13 cellular contexts compared by ENCODE assay signal in the genomic region with DNA sequence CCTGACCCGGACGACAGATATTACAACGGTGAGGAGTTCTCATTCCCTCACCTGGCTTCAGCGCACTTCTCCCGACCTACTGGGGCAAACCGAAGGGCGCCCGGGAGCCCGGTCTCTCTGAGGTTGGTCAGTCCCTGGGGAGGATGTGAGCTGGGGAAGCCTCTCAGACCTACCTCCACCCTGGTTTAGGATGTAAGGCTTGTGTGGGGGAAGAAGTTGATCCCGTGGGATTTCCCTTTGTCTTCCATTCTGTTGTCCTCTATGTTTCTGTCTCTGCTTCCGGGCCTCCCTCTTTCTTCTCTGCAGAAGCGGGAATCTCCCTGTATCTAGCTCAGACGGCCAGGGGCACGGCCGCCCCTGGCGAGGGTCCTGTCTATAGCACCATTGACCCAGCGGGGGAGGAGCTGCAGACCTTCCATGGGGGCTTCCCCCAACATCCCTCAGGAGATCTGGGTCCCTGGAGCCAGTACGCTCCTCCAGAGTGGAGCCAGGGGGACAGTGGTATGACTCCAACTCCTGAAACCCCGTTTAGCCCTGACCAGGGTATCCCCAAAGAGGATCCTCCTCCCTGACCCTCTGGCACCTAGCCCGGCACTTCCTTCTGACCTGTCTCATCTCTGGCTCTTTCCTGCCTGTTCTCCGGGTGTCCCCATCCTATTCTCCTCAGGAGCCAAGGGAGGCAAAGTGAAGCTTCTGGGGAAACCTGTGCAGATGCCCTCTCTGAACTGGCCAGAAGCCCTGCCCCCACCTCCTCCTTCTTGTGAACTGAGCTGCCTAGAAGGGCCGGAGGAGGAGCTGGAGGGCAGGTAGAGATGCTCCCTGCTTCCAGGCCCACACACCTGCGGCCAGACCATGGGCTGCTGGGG. TPM values are rescaled to one million over a fixed set of nuclear protein-coding genes. Genes with fewer than 3 reads are reported as not detected.
DNase-seq lines count a peak whose midpoint lies in the region; ATAC-seq, FAIRE-seq and TF ChIP-seq lines count a peak whose summit lies in the region.
"Had no signal": no experiment of that assay in that cellular context is flagged by ENCODE, and none has a peak within 500 bp of the region (broad histone marks: within the 10 kb centered on the region; RNA-seq: fewer than 3 reads in every experiment).

No MANE protein-coding gene starts in this region.

- H3K4me3 ChIP-seq in fibroblast of mammary gland (ENCODE audit: control insufficient read depth, low read depth, low read length) (peak overlapping the region; percentile 65), gastrocnemius medialis (peak overlapping the region in 3 of 4 donors; percentile 60 to 93 (median 63))

- H3K36me3 Mint-ChIP-seq in activated B cell treated with CpG ODN at 0.5 μM for 24 hours (ENCODE audit: low read depth) = peaks cover 2% of the 10 kb centered on the region

- TF ChIP-seq CTCF in activated B cell treated with CpG ODN at 0.5 μM for 24 hours (IDR thresholded peaks at IDR 0.05) (no peak), fibroblast of mammary gland (conservative IDR thresholded peaks at IDR 0.05; ENCODE audit: control insufficient read depth, insufficient read depth, low read depth, low read length) (no peak), gastrocnemius medialis (IDR thresholded peaks at IDR 0.05 in 4 of 5, conservative IDR thresholded peaks at IDR 0.05 in 1 of 5) (no peak)

- H3K36me3 ChIP-seq in gastrocnemius medialis = no peaks in the 10 kb centered on the region

- H3K4me1 Mint-ChIP-seq in activated B cell treated with CpG ODN at 0.5 μM for 24 hours = peaks cover 18% of the 10 kb centered on the region

- intact Hi-C loops in activated B cell treated with CpG ODN at 0.5 μM for 24 hours (cut with micrococcal nuclease) (loop anchor here (2.0 kb wide), 2 partner anchors 263 to 1009 kb away; partner anchors contain the start of gene HYLS1), gastrocnemius medialis (cut with DNase I; ENCODE audit: low total_unique reads) (loop anchor here (2.0 to 5.0 kb wide), 2 partner anchors 21 to 74 kb away; partner anchors contain the start of gene CCDC15)

- peaks cover 3 to 19% (median 11%) of the 10 kb centered on the region in 3 donors for H3K27me3 ChIP-seq in gastrocnemius medialis

- POLR2A ChIA-PET in activated B cell treated with CpG ODN at 0.5 μM for 24 hours (lab: Charles Lee) = no interaction called here

- ATAC-seq in activated B cell treated with CpG ODN at 0.5 μM for 24 hours (ENCODE audit: low read depth) (no peak), gastrocnemius medialis (no peak), HG02798 (IDR thresholded peaks at IDR 0.05; ENCODE audit: poor library complexity, unreplicated experiment) (no peak), GM21528 (IDR thresholded peaks at IDR 0.05; ENCODE audit: low FRiP score, unreplicated experiment) (no peak), HG02759 (IDR thresholded peaks at IDR 0.05; ENCODE audit: unreplicated experiment) (no peak)

- in situ Hi-C loops in gastrocnemius medialis (cut with MboI; ENCODE audit: low sequenced_read_pairs in 4 of 4) = no loop called here

- no peak for FAIRE-seq in GM12892 (lab: Jason Lieb, UNC)
- FAIRE-seq: G401.6, small intestine had no signal

- CTCF ChIA-PET in activated B cell treated with CpG ODN at 0.5 μM for 24 hours (lab: Charles Lee) = no interaction called here

- no peaks in the 10 kb centered on the region for H3K9me3 Mint-ChIP-seq in activated B cell treated with CpG ODN at 0.5 μM for 24 hours

- peak overlapping the region; percentile 85 for H3K4me3 Mint-ChIP-seq in activated B cell treated with CpG ODN at 0.5 μM for 24 hours

- TF ChIP-seq POLR2A in gastrocnemius medialis (IDR thresholded peaks at IDR 0.05) = no peak
- no peak for TF ChIP-seq POLR2A in GM12892 (IDR thresholded peaks at IDR 0.05; ENCODE audit: low read depth, low read length)

- H3K9me3 ChIP-seq in gastrocnemius medialis = no peaks in the 10 kb centered on the region

- peaks cover 58% of the 10 kb centered on the region for H3K27me3 Mint-ChIP-seq in activated B cell treated with CpG ODN at 0.5 μM for 24 hours

- H3K27ac ChIP-seq in gastrocnemius medialis = peak overlapping the region in 2 of 4 donors; percentile 76 to 88

- H3K4me1 ChIP-seq in gastrocnemius medialis = peaks cover 0 to 13% of the 10 kb centered on the region in 2 donors

- DNase-seq in D341Med (ENCODE audit: low spot score) = peak; percentile 6
- DNase-seq in activated B cell treated with CpG ODN at 0.5 μM for 24 hours = no peak
- no peak for DNase-seq in fibroblast of mammary gland (ENCODE audit: low read depth)
- DNase-seq in gastrocnemius medialis = no peak
- no peak for DNase-seq in GM12892 (ENCODE audit: insufficient read length)
- DNase-seq: NCI-H1417, substantia nigra had no signal

- H3K27ac Mint-ChIP-seq in activated B cell treated with CpG ODN at 0.5 μM for 24 hours = no peak overlapping the region

RNA-seq across cellular contexts. Expression of gene ROBO3, which starts 12.6 kb away (rescaled TPM):
- total RNA-seq in activated B cell treated with CpG ODN at 0.5 μM for 24 hours (1.0 and 1.5 TPM in 2 replicates), gastrocnemius medialis (1 to 10 TPM in 2 of 4 donors, under 1 TPM in 2; 0.35 to 3.7 (median 1.3) TPM)
- 1.0 TPM for polyA plus RNA-seq in GM12892 (2012; ENCODE audit: missing spikeins)

RNA-seq across cellular contexts. Expression of gene ROBO4, which starts 19.8 kb away (rescaled TPM):
- total RNA-seq in activated B cell treated with CpG ODN at 0.5 μM for 24 hours = not detected in 2 replicates
- total RNA-seq in gastrocnemius medialis = 10 to 100 TPM in 3 of 4 donors, 1 to 10 TPM in 1; 7.6 to 18.7 (median 14.7) TPM
- not detected for polyA plus RNA-seq in GM12892 (2012; ENCODE audit: missing spikeins)
- total RNA-seq: T-helper 1 cell treated with Interleukin-12 subunit alpha and Interleukin-12 subunit beta and Interleukin-4 antibody, amounts not matched to agents 30 ng/mL and 1 ng/mL, for 36 hours had no signal

RNA-seq across cellular contexts. Expression of gene HEPN1, which starts 41.2 kb away (rescaled TPM):
- total RNA-seq in activated B cell treated with CpG ODN at 0.5 μM for 24 hours (not detected in 2 replicates), gastrocnemius medialis (not detected)
- not detected for polyA plus RNA-seq in GM12892 (2012; ENCODE audit: missing spikeins)
- total RNA-seq: T-helper 1 cell treated with Interleukin-12 subunit alpha and Interleukin-12 subunit beta and Interleukin-4 antibody, amounts not matched to agents 30 ng/mL and 1 ng/mL, for 36 hours had no signal

RNA-seq across cellular contexts. Expression of gene HEPACAM, which starts 58.0 kb away (rescaled TPM):
- total RNA-seq in activated B cell treated with CpG ODN at 0.5 μM for 24 hours (not detected in 2 replicates), gastrocnemius medialis (under 1 TPM in 2 of 4 donors, not detected in 2; 0.40 to 0.70 TPM)
- not detected for polyA plus RNA-seq in GM12892 (2012; ENCODE audit: missing spikeins)
- total RNA-seq: T-helper 1 cell treated with Interleukin-12 subunit alpha and Interleukin-12 subunit beta and Interleukin-4 antibody, amounts not matched to agents 30 ng/mL and 1 ng/mL, for 36 hours had no signal
